ENCODE assay signal across 12 cellular contexts in the genomic region with DNA sequence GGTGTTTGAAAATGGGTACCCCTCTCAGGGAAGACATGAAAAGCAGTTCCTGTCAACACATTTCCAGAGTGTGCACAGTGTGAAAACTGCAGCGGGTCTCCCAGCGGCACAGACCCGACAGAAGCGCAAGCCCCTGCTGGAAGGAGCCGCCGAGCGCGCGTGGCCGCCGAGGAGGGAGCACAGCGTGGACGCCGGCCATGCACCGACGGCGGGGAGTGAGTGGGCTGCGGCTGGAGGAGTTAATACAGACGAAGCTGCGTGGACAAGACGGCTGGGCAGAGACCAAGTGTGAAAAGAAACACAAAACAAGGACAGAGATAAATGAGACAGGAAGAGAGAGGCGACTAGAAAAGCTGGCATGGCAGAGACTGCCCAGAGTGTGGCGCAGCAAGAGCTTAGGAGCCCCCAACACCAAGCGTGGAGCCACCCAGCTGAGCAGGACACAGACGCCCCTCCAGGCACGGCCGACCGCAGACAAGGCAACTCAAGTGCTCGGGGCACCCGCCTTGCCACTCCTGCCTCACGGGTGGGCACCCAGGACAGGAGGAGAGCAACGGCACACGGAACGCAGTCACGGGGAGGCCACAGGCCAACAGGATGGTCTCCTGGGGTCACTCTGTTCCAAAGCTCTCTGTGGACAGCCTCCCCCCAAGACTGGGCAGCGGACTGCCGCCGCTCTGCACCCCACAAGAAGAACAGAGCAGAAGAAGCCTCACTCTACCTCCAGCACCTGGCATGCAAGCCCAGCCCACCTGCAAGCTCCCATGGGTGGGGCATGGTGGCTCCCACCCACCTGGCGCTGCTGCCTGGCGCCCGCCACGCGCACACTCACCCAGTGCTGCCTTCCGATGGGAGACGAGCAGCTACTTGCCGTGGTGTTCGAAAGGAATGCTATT. TPM values are rescaled to one million over a fixed set of nuclear protein-coding genes. Genes with fewer than 3 reads are reported as not detected.
A peak's percentile ranks its signal among the peaks of the same experiment; 100 is the strongest.
DNase-seq lines count a peak whose midpoint lies in the region; ATAC-seq and TF ChIP-seq lines count a peak whose summit lies in the region.
"Had no signal": no experiment of that assay in that cellular context is flagged by ENCODE, and none has a peak within 500 bp of the region (broad histone marks: within the 10 kb centered on the region; RNA-seq: fewer than 3 reads in every experiment).

No MANE protein-coding gene starts in this region.

- no peaks in the 10 kb centered on the region for H3K9me3 Mint-ChIP-seq in central memory CD8-positive, alpha-beta T cell
- no peaks in the 10 kb centered on the region for H3K9me3 Mint-ChIP-seq in progenitor cell of endocrine pancreas (ENCODE audit: low read depth)

- H3K36me3 ChIP-seq in BLaER1 (peaks cover 97% of the 10 kb centered on the region), HEK293 (ENCODE audit: control insufficient read depth in 2 of 2, insufficient read depth in 1 of 2, low read length in 2 of 2) (peaks cover 32 to 98% of the 10 kb centered on the region in 2 experiments), body of pancreas (replicated peaks in 1 of 2; ENCODE audit: insufficient read depth in 1 of 2, low read depth in 2 of 2) (peaks cover 33 to 53% of the 10 kb centered on the region in 2 donors)

- H3K36me3 Mint-ChIP-seq in central memory CD8-positive, alpha-beta T cell (ENCODE audit: insufficient read depth) = peaks cover 78% of the 10 kb centered on the region
- peaks cover 22% of the 10 kb centered on the region for H3K36me3 Mint-ChIP-seq in progenitor cell of endocrine pancreas (ENCODE audit: insufficient read depth)

- 0 out of 2 replicates have a peak overlapping the region, but pooled peaks have one; percentile 81 for H3K4me2 ChIP-seq in BLaER1
- H3K4me2 ChIP-seq: SK-N-SH had no signal

- peak overlapping the region; percentile 74; the same call in 1 of the 2 replicates for H3K27ac ChIP-seq in BLaER1
- peak overlapping the region; percentile 32; the same call in 1 of the 2 replicates for H3K27ac ChIP-seq in HEK293 (ENCODE audit: extremely low read depth, low read depth, low read length)
- peak overlapping the region in 1 of 4 donors; percentile 48 for H3K27ac ChIP-seq in body of pancreas

- ATAC-seq in central memory CD8-positive, alpha-beta T cell (replicated peaks; ENCODE audit: extremely low read depth, poor library complexity, severe bottlenecking) = no peak
- no peak for ATAC-seq in body of pancreas
- no peak for ATAC-seq in HG02759 (IDR thresholded peaks at IDR 0.05; ENCODE audit: unreplicated experiment)

- no peaks in the 10 kb centered on the region for H3K9me3 ChIP-seq in BLaER1
- no peaks in the 10 kb centered on the region for H3K9me3 ChIP-seq in HEK293 (ENCODE audit: control insufficient read depth, insufficient read depth, low read depth, low read length)
- H3K9me3 ChIP-seq in body of pancreas = no peaks in the 10 kb centered on the region
- H3K9me3 ChIP-seq: SK-N-SH had no signal

- H3K4me3 Mint-ChIP-seq in central memory CD8-positive, alpha-beta T cell = no peak overlapping the region
- no peak overlapping the region for H3K4me3 Mint-ChIP-seq in progenitor cell of endocrine pancreas (ENCODE audit: low read depth)

- no peak overlapping the region for H3K4me3 ChIP-seq in BLaER1
- H3K4me3 ChIP-seq in HEK293 (ENCODE audit: low read depth, low read length) = no peak overlapping the region
- H3K4me3 ChIP-seq in body of pancreas = no peak overlapping the region

- POLR2A ChIA-PET in HEK293 (lab: Yijun Ruan, JAX) = interaction anchor here (0.8 kb wide), 1 partner anchor 9 kb away, joined by 3 read pairs; no protein-coding TSS in a partner anchor

- intact Hi-C loops in body of pancreas (cut with DNase I) = no loop called here

- peaks cover 100% of the 10 kb centered on the region for H4K20me1 ChIP-seq in BLaER1

- WGBS in body of pancreas, 2 donors = 90 to 92% methylated on average over 43 to 47 of the region's 47 CpGs

- H3K27me3 Mint-ChIP-seq in central memory CD8-positive, alpha-beta T cell = no peaks in the 10 kb centered on the region
- no peaks in the 10 kb centered on the region for H3K27me3 Mint-ChIP-seq in progenitor cell of endocrine pancreas

- CTCF ChIA-PET in HEK293 (lab: Yijun Ruan, JAX) = interaction anchor here (0.7 to 1.4 kb wide), 3 partner anchors 9 to 140 kb away, joined by 3 to 8 read pairs (median 3); no protein-coding TSS in a partner anchor

- no peak for TF ChIP-seq POLR2A in body of pancreas (IDR thresholded peaks at IDR 0.05)

- H3K27ac Mint-ChIP-seq in central memory CD8-positive, alpha-beta T cell (ENCODE audit: low read depth) = peak overlapping the region; percentile 82
- peak overlapping the region; percentile 13 for H3K27ac Mint-ChIP-seq in progenitor cell of endocrine pancreas

- DNase-seq in central memory CD8-positive, alpha-beta T cell (ENCODE audit: low spot score in 2 of 2) = no peak
- no peak for DNase-seq in progenitor cell of endocrine pancreas (ENCODE audit: low spot score, unreplicated experiment)
- no peak for DNase-seq in body of pancreas
- DNase-seq in HuH-7 (ENCODE audit: low spot score) = no peak
- DNase-seq in stimulated activated naive CD4-positive, alpha-beta T cell (lab: John Stamatoyannopoulos, UW) = no peak
- DNase-seq: activated CD8-positive, alpha-beta memory T cell treated with anti-CD3 and anti-CD28 coated beads for 24 hours; NCI-H1105 treated with DMSO at 0.1 percent for 48 hours; NCI-H774; SK-N-SH had no signal

- TF ChIP-seq CTCF in HEK293 (tag by site-specific recombination; IDR thresholded peaks at IDR 0.05) = no peak
- no peak for TF ChIP-seq CTCF in progenitor cell of endocrine pancreas (IDR thresholded peaks at IDR 0.05; ENCODE audit: unreplicated experiment)
- no peak for TF ChIP-seq CTCF in body of pancreas (IDR thresholded peaks at IDR 0.05)

- no peak overlapping the region for H3K9ac ChIP-seq in BLaER1
- H3K9ac ChIP-seq: SK-N-SH had no signal

- H3K4me1 Mint-ChIP-seq in central memory CD8-positive, alpha-beta T cell = peaks cover 58% of the 10 kb centered on the region
- H3K4me1 Mint-ChIP-seq in progenitor cell of endocrine pancreas (ENCODE audit: low read depth) = no peaks in the 10 kb centered on the region

- H3K4me1 ChIP-seq in BLaER1 (peaks cover 87% of the 10 kb centered on the region), HEK293 (ENCODE audit: control insufficient read depth, insufficient read depth, low read length) (no peaks in the 10 kb centered on the region), body of pancreas (peaks cover 43% of the 10 kb centered on the region)

- no peaks in the 10 kb centered on the region for H3K27me3 ChIP-seq in BLaER1
- no peaks in the 10 kb centered on the region for H3K27me3 ChIP-seq in body of pancreas

TF ChIP-seq in HEK293, 187 proteins besides CTCF, POLR2A, EP300 and RAD21 (continues in another document):
- TF ChIP-seq, protein P1, sequence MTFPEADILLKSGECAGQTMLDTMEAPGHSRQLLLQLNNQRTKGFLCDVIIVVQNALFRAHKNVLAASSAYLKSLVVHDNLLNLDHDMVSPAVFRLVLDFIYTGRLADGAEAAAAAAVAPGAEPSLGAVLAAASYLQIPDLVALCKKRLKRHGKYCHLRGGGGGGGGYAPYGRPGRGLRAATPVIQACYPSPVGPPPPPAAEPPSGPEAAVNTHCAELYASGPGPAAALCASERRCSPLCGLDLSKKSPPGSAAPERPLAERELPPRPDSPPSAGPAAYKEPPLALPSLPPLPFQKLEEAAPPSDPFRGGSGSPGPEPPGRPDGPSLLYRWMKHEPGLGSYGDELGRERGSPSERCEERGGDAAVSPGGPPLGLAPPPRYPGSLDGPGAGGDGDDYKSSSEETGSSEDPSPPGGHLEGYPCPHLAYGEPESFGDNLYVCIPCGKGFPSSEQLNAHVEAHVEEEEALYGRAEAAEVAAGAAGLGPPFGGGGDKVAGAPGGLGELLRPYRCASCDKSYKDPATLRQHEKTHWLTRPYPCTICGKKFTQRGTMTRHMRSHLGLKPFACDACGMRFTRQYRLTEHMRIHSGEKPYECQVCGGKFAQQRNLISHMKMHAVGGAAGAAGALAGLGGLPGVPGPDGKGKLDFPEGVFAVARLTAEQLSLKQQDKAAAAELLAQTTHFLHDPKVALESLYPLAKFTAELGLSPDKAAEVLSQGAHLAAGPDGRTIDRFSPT (tag by site-specific recombination; IDR thresholded peaks at IDR 0.05) = peak; percentile 32; the same call in 1 of the 2 replicates
- TF ChIP-seq ZNF132 (tag by site-specific recombination; IDR thresholded peaks at IDR 0.05; ENCODE audit: borderline replicate concordance) (no peak), ZFHX2 (tag by site-specific recombination; conservative IDR thresholded peaks at IDR 0.05) (no peak), ZNF777 (tag by site-specific recombination; IDR thresholded peaks at IDR 0.05; ENCODE audit: borderline replicate concordance) (no peak), GLIS2 (tag by site-specific recombination; IDR thresholded peaks at IDR 0.05) (peak; percentile 37; the same call in 1 of the 2 replicates), ZNF354C (tag by site-specific recombination; IDR thresholded peaks at IDR 0.05; ENCODE audit: borderline replicate concordance, low read depth) (no peak), ZNF404 (tag by site-specific recombination; IDR thresholded peaks at IDR 0.05) (no peak), ZNF121 (tag by site-specific recombination; IDR thresholded peaks at IDR 0.05) (no peak), ZBTB17 (tag by site-specific recombination; IDR thresholded peaks at IDR 0.05) (no peak), ZNF114 (tag by site-specific recombination; IDR thresholded peaks at IDR 0.05) (no peak), ZNF561 (tag by site-specific recombination; IDR thresholded peaks at IDR 0.05; ENCODE audit: borderline replicate concordance) (no peak), ZNF654 (tag by site-specific recombination; IDR thresholded peaks at IDR 0.05; ENCODE audit: low read depth) (no peak), ZNF174 (tag by site-specific recombination; IDR thresholded peaks at IDR 0.05) (no peak)
- TF ChIP-seq, protein P2, sequence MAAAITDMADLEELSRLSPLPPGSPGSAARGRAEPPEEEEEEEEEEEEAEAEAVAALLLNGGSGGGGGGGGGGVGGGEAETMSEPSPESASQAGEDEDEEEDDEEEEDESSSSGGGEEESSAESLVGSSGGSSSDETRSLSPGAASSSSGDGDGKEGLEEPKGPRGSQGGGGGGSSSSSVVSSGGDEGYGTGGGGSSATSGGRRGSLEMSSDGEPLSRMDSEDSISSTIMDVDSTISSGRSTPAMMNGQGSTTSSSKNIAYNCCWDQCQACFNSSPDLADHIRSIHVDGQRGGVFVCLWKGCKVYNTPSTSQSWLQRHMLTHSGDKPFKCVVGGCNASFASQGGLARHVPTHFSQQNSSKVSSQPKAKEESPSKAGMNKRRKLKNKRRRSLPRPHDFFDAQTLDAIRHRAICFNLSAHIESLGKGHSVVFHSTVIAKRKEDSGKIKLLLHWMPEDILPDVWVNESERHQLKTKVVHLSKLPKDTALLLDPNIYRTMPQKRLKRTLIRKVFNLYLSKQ (tag by site-specific recombination; IDR thresholded peaks at IDR 0.05; ENCODE audit: borderline replicate concordance) = no peak

RNA-seq across cellular contexts. Expression of a gene that starts 16.6 kb away (rescaled TPM):
- total RNA-seq in progenitor cell of endocrine pancreas (5.4 and 5.9 TPM in 2 replicates), body of pancreas (1 to 10 TPM; 2.0 to 5.4 TPM)

RNA-seq across cellular contexts. Expression of a gene that starts 28.1 kb away (rescaled TPM):
- total RNA-seq in progenitor cell of endocrine pancreas = 224 and 227 TPM in 2 replicates
- total RNA-seq in body of pancreas = 100 to 1,000 TPM in 1 of 2 donors, 10 to 100 TPM in 1; 37.6 to 116 TPM

RNA-seq across cellular contexts. Expression of a gene that starts 32.8 kb away (rescaled TPM):
- total RNA-seq in progenitor cell of endocrine pancreas = 79.0 and 79.3 TPM in 2 replicates
- 10 to 100 TPM; 24.1 to 60.3 TPM for total RNA-seq in body of pancreas
